Comparison of ENCODE assay signal across 11 cellular contexts in the genomic region with DNA sequence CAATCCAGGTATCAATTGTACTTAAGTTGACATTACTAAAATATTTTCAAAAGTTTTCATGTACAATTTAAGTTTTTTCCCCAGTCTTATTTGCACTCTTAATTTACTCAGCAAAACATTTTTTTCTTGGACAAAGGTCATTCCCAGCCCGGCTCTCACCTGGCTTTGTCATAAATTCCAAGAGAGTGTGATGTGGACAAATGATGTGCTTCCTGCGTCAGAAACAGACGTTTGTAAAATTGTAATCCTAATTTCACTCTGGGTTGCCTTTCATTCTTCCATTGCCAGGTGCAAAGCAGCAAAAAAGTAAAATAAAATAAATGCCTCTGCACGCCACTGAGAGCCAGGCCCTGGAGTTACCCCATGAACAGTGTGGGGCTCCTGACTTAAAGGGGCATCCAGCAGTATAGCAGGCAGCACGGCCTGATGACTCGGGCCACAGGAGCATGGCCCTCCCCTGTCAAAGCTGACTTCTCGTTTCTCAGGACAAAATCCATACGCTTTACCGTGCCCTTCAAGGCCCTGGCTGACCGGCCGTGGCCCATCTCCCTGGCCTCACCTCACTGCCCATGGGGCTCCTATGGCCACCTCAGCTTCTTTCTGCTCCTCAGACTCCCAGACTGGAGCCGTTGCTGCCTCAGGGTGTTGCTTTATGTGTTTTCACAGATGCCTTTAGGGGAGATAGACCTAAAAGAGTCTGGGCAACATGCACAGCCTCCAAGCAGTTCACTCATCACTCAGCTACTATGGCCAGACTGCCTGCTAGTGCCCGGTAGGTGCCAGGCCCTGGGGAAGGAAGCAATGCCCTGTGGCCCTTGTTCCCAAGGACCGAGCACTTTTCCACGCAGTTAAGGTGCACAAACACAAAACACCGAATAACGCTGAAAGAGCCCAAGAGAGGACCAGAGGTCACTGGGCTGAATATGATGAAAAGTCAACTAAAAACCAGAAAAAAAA. TPM values are rescaled to one million over a fixed set of nuclear protein-coding genes. Genes with fewer than 3 reads are reported as not detected.
DNase-seq lines count a peak whose midpoint lies in the region; ATAC-seq lines count a peak whose summit lies in the region.
"Had no signal": no experiment of that assay in that cellular context is flagged by ENCODE, and none has a peak within 500 bp of the region (broad histone marks: within the 10 kb centered on the region; RNA-seq: fewer than 3 reads in every experiment).

No MANE protein-coding gene starts in this region.

- ATAC-seq in left ventricle myocardium superior (no peak), right cardiac atrium (no peak), T-helper 17 cell (no peak), HG02571 (IDR thresholded peaks at IDR 0.05; ENCODE audit: unreplicated experiment) (no peak), GM21423 (IDR thresholded peaks at IDR 0.05; ENCODE audit: unreplicated experiment) (no peak)

- H4K8ac ChIP-seq in mesenchymal stem cell (ENCODE audit: low read length) = peak overlapping the region; percentile 12

- no peak overlapping the region for H3K4ac ChIP-seq in mesenchymal stem cell (ENCODE audit: low read depth in 1 of 2, low read length in 2 of 2)

- H3K4me3 ChIP-seq in right cardiac atrium (ENCODE audit: low read length) (no peak overlapping the region), mesenchymal stem cell (ENCODE audit: insufficient read depth in 1 of 2, low read depth in 1 of 2, low read length in 2 of 2) (no peak overlapping the region)

- H3K18ac ChIP-seq in mesenchymal stem cell (ENCODE audit: low read depth in 1 of 2, low read length in 2 of 2) = peak overlapping the region in 1 of 2 experiments; percentile 46

- peak overlapping the region; percentile 98 for H3K27ac Mint-ChIP-seq in T-helper 17 cell

- H3K14ac ChIP-seq in mesenchymal stem cell (ENCODE audit: low read length in 2 of 2) = no peak overlapping the region

- 80% methylated on average over 17 of the region's 17 CpGs for WGBS in right cardiac atrium
- WGBS in mesenchymal stem cell = 90% methylated on average over 17 of the region's 17 CpGs

- no peak overlapping the region for H2BK120ac ChIP-seq in mesenchymal stem cell (ENCODE audit: low read depth, low read length)

- H3K27me3 ChIP-seq in right cardiac atrium (ENCODE audit: control insufficient read depth, insufficient read depth) (no peaks in the 10 kb centered on the region), mesenchymal stem cell (ENCODE audit: control insufficient read depth in 1 of 2, insufficient read depth in 1 of 2, low read length in 2 of 2) (peaks cover 3 to 8% of the 10 kb centered on the region in 2 experiments)

- H3K4me3 Mint-ChIP-seq in T-helper 17 cell = peak overlapping the region; percentile 90

- no peak overlapping the region for H3K23ac ChIP-seq in mesenchymal stem cell (ENCODE audit: low read length in 2 of 2)

- H3K4me1 ChIP-seq in right cardiac atrium (ENCODE audit: control insufficient read depth, insufficient read depth, low read length) (no peaks in the 10 kb centered on the region), mesenchymal stem cell (ENCODE audit: control insufficient read depth, insufficient read depth, low read depth, low read length) (no peaks in the 10 kb centered on the region)

- peaks cover 28% of the 10 kb centered on the region for H3K4me1 Mint-ChIP-seq in T-helper 17 cell

- no peak overlapping the region for H3K4me2 ChIP-seq in mesenchymal stem cell (ENCODE audit: low read length, poor library complexity, severe bottlenecking)

- no peaks in the 10 kb centered on the region for H3K36me3 ChIP-seq in mesenchymal stem cell (ENCODE audit: control insufficient read depth in 1 of 2, insufficient read depth in 2 of 2, low read depth in 1 of 2, low read length in 2 of 2)

- H3K27me3 Mint-ChIP-seq in T-helper 17 cell = no peaks in the 10 kb centered on the region

- no peak overlapping the region for H2BK12ac ChIP-seq in mesenchymal stem cell (ENCODE audit: low read length in 2 of 2)

- no peak overlapping the region for H2BK15ac ChIP-seq in mesenchymal stem cell (ENCODE audit: low read depth, poor library complexity, severe bottlenecking)

- no peak overlapping the region for H2AFZ ChIP-seq in mesenchymal stem cell (ENCODE audit: low read depth, low read length)

- H3K9ac ChIP-seq in mesenchymal stem cell (ENCODE audit: low read length) = no peak overlapping the region

- H3K9me3 ChIP-seq in right cardiac atrium (ENCODE audit: control insufficient read depth, low read length) = no peaks in the 10 kb centered on the region
- no peaks in the 10 kb centered on the region for H3K9me3 ChIP-seq in T-helper 17 cell (ENCODE audit: control insufficient read depth, low read length, poor library complexity, severe bottlenecking)
- H3K9me3 ChIP-seq in mesenchymal stem cell (ENCODE audit: control insufficient read depth, low read length) = no peaks in the 10 kb centered on the region

- H2AK5ac ChIP-seq in mesenchymal stem cell (ENCODE audit: low read length, severe bottlenecking) = no peak overlapping the region

- H4K91ac ChIP-seq in mesenchymal stem cell (ENCODE audit: low read length) = no peak overlapping the region

- intact Hi-C loops in left ventricle myocardium superior (cut with micrococcal nuclease) (no loop called here), right cardiac atrium (cut with DNase I) (no loop called here)

- no peaks in the 10 kb centered on the region for H3K79me1 ChIP-seq in mesenchymal stem cell (replicated peaks; ENCODE audit: low read length, poor library complexity, severe bottlenecking)

- peak; percentile 19 for DNase-seq in left ventricle myocardium superior
- DNase-seq in right cardiac atrium = no peak
- no peak for DNase-seq in T-helper 17 cell
- no peak for DNase-seq in mesenchymal stem cell
- DNase-seq in caudate nucleus (lab: John Stamatoyannopoulos, UW) = no peak
- DNase-seq in ureter (ENCODE audit: low spot score) = no peak
- DNase-seq: C1 segment of cervical spinal cord, head of caudate nucleus, NCI-H2081 had no signal

- no peak overlapping the region for H3K27ac ChIP-seq in right cardiac atrium (ENCODE audit: low read length)
- no peak overlapping the region for H3K27ac ChIP-seq in mesenchymal stem cell (ENCODE audit: low read length, poor library complexity, severe bottlenecking)
- H3K27ac ChIP-seq in caudate nucleus (ENCODE audit: low read depth, low read length) = no peak overlapping the region

- H2BK5ac ChIP-seq in mesenchymal stem cell (ENCODE audit: low read depth, low read length, poor library complexity, severe bottlenecking) = no peak overlapping the region

- peaks cover 2% of the 10 kb centered on the region for H3K36me3 Mint-ChIP-seq in T-helper 17 cell (ENCODE audit: low read depth)

RNA-seq across cellular contexts. Expression of gene TMEM185B, which starts 7.6 kb away (rescaled TPM):
- 22.9 TPM for total RNA-seq in left ventricle myocardium superior
- 10 to 100 TPM; 19.7 to 27.5 (median 21.7) TPM for total RNA-seq in right cardiac atrium
- 13.2 TPM for polyA plus RNA-seq in right cardiac atrium
- total RNA-seq in T-helper 17 cell = 10 to 100 TPM; 19.8 to 21.1 TPM
- polyA plus RNA-seq in mesenchymal stem cell (2013, experiment 1 of 2) = 24.4 TPM
- 24.2 TPM for polyA plus RNA-seq in mesenchymal stem cell (2013, experiment 2 of 2)
- 35.9 TPM for total RNA-seq in ureter

RNA-seq across cellular contexts. Expression of gene RALB, which starts 21.9 kb away (rescaled TPM):
- 52.6 TPM for total RNA-seq in left ventricle myocardium superior
- total RNA-seq in right cardiac atrium = 10 to 100 TPM; 44.2 to 57.0 (median 48.1) TPM
- polyA plus RNA-seq in right cardiac atrium = 57.2 TPM
- total RNA-seq in T-helper 17 cell = 10 to 100 TPM; 17.5 to 20.2 TPM
- 50.6 TPM for polyA plus RNA-seq in mesenchymal stem cell (2013, experiment 1 of 2)
- 51.3 TPM for polyA plus RNA-seq in mesenchymal stem cell (2013, experiment 2 of 2)
- 50.5 TPM for total RNA-seq in ureter
